15 cellular contexts compared by ENCODE assay signal in the genomic region with DNA sequence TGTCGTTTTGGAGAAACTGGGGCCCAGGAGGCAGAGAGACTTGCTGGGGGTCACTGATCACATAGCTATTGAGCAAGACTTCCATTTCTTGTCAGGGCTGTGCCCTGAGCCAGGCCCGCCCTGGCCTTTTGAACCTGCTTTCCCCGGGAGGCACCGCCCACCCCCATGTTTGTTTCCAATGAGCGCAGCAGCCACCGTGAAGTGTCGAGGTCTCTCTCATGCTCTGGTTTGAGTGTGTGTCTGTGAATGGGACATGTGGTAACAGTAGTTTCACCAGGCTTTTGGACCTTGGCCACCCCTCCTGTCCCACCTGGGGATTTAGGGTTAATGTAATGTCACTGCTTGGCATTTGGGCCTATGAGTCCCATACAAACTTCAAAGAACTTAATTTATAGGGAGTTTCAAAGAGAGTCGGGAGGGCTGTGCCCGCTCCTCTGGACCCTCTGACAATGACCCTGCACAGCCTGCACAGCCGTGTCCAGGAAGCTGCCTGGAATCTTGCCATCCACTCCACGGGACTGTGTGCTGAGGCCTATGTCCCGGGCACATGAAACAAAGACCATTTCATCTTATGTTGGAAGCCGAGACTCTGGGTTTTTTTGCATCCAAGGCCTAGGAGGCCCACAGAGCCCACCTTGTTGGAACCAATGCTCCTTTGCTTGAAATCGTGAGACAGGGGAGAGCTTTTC. TPM values are rescaled to one million over a fixed set of nuclear protein-coding genes. Genes with fewer than 3 reads are reported as not detected.
DNase-seq lines count a peak whose midpoint lies in the region; ATAC-seq and TF ChIP-seq lines count a peak whose summit lies in the region.
"Had no signal": no experiment of that assay in that cellular context is flagged by ENCODE, and none has a peak within 500 bp of the region (broad histone marks: within the 10 kb centered on the region; RNA-seq: fewer than 3 reads in every experiment).

No MANE protein-coding gene starts in this region.

- CTCF ChIA-PET in HCT116 (lab: Charles Lee): no interaction called here

- intact Hi-C loops in HCT116 (cut with micrococcal nuclease): no loop called here

- no peaks in the 10 kb centered on the region for H3K36me3 ChIP-seq in HCT116 (ENCODE audit: control insufficient read depth in 1 of 2, insufficient read depth in 2 of 2, low read length in 2 of 2)
- H3K36me3 ChIP-seq: ovary had no signal

- peak overlapping the region; percentile 87 for H3K27ac Mint-ChIP-seq in T-helper 17 cell
- H3K27ac Mint-ChIP-seq: activated naive CD8-positive, alpha-beta T cell treated with anti-CD3 and anti-CD28 coated beads, Interleukin-2, amount 10 ng/mL, durations not matched to agents 7 days and 5 days; B cell had no signal

- H3K36me3 Mint-ChIP-seq in T-helper 17 cell (ENCODE audit: low read depth): peaks cover 11% of the 10 kb centered on the region

- H3K27me3 ChIP-seq in HCT116 (ENCODE audit: insufficient read depth, low read length): no peaks in the 10 kb centered on the region
- H3K27me3 ChIP-seq: ovary had no signal

- no peak for TF ChIP-seq RAD21 in HCT116 (IDR thresholded peaks at IDR 0.05; ENCODE audit: low read depth)

- peak overlapping the region; percentile 75 for H3K4me2 ChIP-seq in HCT116 (ENCODE audit: low read length)

- POLR2A ChIA-PET in HCT116 (lab: Charles Lee): interaction anchor here (1.9 kb wide), 1 partner anchor 12 kb away, joined by 5 read pairs; no protein-coding TSS in a partner anchor

- ATAC-seq in HCT116: no peak
- ATAC-seq in T-helper 17 cell: no peak
- no peak for ATAC-seq in HG03280 (IDR thresholded peaks at IDR 0.05; ENCODE audit: unreplicated experiment)
- ATAC-seq in HG02973 (IDR thresholded peaks at IDR 0.05; ENCODE audit: unreplicated experiment): no peak

- H3K27ac ChIP-seq in HCT116 (ENCODE audit: low read depth, low read length): peak overlapping the region; percentile 27; the same call in 1 of the 2 replicates
- H3K27ac ChIP-seq: ovary had no signal

- H2AFZ ChIP-seq in HCT116 (ENCODE audit: low read depth, low read length, poor library complexity, severe bottlenecking): no peak overlapping the region

- TF ChIP-seq POLR2A in HCT116 (IDR thresholded peaks at IDR 0.05; ENCODE audit: borderline replicate concordance, extremely low read depth, insufficient read depth, insufficient read length): no peak

- DNase-seq in HCT116 (ENCODE audit: low read depth, low spot score) (no peak), T-helper 17 cell (no peak), left kidney (ENCODE audit: low read depth, low spot score) (peak; percentile 16), pons (ENCODE audit: low spot score) (peak; percentile 74), DMS79 (lab: John Stamatoyannopoulos, UW) (no peak)
- DNase-seq: activated naive CD8-positive, alpha-beta T cell treated with anti-CD3 and anti-CD28 coated beads, Interleukin-2, amount 10 ng/mL, durations not matched to agents 7 days and 5 days; DMS53; Karpas-422; NCI-H146; NCI-H345; ovary had no signal

- H3K27me3 Mint-ChIP-seq in T-helper 17 cell: peaks cover 17% of the 10 kb centered on the region
- H3K27me3 Mint-ChIP-seq: activated naive CD8-positive, alpha-beta T cell treated with anti-CD3 and anti-CD28 coated beads, Interleukin-2, amount 10 ng/mL, durations not matched to agents 7 days and 5 days had no signal

- H3K4me1 Mint-ChIP-seq in T-helper 17 cell: peaks cover 25% of the 10 kb centered on the region
- H3K4me1 Mint-ChIP-seq: B cell had no signal

- no peaks in the 10 kb centered on the region for H3K79me2 ChIP-seq in HCT116 (ENCODE audit: insufficient read depth, low read length)

- no peak overlapping the region for H3K9ac ChIP-seq in HCT116 (ENCODE audit: low read length)

- H3K9me2 ChIP-seq in HCT116 (ENCODE audit: insufficient read depth): no peaks in the 10 kb centered on the region

- no peaks in the 10 kb centered on the region for H4K20me1 ChIP-seq in HCT116 (ENCODE audit: insufficient read depth)

- no peaks in the 10 kb centered on the region for H3K9me3 ChIP-seq in HCT116 (ENCODE audit: control insufficient read depth in 1 of 2, insufficient read depth in 1 of 2, low read depth in 1 of 2, low read length in 2 of 2)
- no peaks in the 10 kb centered on the region for H3K9me3 ChIP-seq in T-helper 17 cell (ENCODE audit: control insufficient read depth, low read length, poor library complexity, severe bottlenecking)
- H3K9me3 ChIP-seq: ovary had no signal

- H3K4me1 ChIP-seq in HCT116 (ENCODE audit: control insufficient read depth in 1 of 2, insufficient read depth in 2 of 2, low read length in 2 of 2): peaks cover 35 to 79% of the 10 kb centered on the region in 2 experiments

- BruUV-seq in HCT116 (replicated peaks; lab: Mats Ljungman, UMichigan): no TSS peak

- no peak overlapping the region for H3K4me3 Mint-ChIP-seq in T-helper 17 cell
- H3K4me3 Mint-ChIP-seq: activated naive CD8-positive, alpha-beta T cell treated with anti-CD3 and anti-CD28 coated beads, Interleukin-2, amount 10 ng/mL, durations not matched to agents 7 days and 5 days; B cell had no signal

- no peak overlapping the region for H3K4me3 ChIP-seq in HCT116 (replicated peaks in 1 of 2; ENCODE audit: low read depth in 1 of 2, low read length in 2 of 2)
- H3K4me3 ChIP-seq: ovary had no signal

- RAD21 ChIA-PET in HCT116 (lab: Charles Lee; ENCODE audit: low non-redundant PET in 1 of 2, low total read pairs in 2 of 2, uncharacterized antibody in 2 of 2, unreplicated experiment in 2 of 2): no interaction called here

- TF ChIP-seq CTCF in HCT116 (IDR thresholded peaks at IDR 0.05 in 2 of 3, conservative IDR thresholded peaks at IDR 0.05 in 1 of 3; ENCODE audit: borderline replicate concordance in 1 of 3, insufficient read depth in 1 of 3, low read depth in 2 of 3, low read length in 2 of 3): no peak

TF ChIP-seq in HCT116, 20 proteins besides CTCF, POLR2A, EP300 and RAD21:
- TF ChIP-seq, protein P1, sequence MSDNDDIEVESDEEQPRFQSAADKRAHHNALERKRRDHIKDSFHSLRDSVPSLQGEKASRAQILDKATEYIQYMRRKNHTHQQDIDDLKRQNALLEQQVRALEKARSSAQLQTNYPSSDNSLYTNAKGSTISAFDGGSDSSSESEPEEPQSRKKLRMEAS (IDR thresholded peaks at IDR 0.05): 0 out of 2 replicates have a peak, but pooled peaks have one; percentile 27
- no peak for TF ChIP-seq SIN3A (IDR thresholded peaks at IDR 0.05; ENCODE audit: low read depth)

RNA-seq across cellular contexts. Expression of a gene that starts 6.3 kb away (rescaled TPM):
- 6.4 TPM for total RNA-seq in HCT116 (2021; ENCODE audit: unreplicated experiment)
- polyA plus RNA-seq in HCT116 (2012): 10.7 and 11.9 TPM in 2 replicates
- total RNA-seq in T-helper 17 cell: 10 to 100 TPM; 16.5 to 18.0 TPM
- total RNA-seq: fibroblast of villous mesenchyme had no signal

Comparison
In these comparisons a context has a peak if more than half of its experiments do, and no peak if none do; other contexts are left out.
1. DNase-seq: peak in left kidney (single experiment) and pons (single experiment); none in HCT116 (single experiment), T-helper 17 cell (0 of 3) and DMS79 (single experiment).